In the genomic region with DNA sequence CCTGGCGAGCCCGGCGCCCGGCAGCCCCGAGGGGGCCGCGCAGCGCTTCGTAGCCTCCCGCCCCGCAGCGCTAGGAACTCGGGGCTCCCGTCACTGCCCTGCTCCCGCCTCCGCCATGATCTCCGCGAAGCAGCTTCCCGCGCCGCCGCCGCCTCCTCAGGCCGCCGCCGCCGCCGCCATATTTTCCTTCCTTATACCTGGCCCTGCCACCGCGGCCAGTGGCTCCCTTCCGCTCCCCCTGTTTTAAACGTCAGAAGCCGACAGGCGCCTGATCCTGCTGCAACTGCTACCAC, we compare ENCODE assay signal across 1 cellular context.
TF ChIP-seq lines count a peak whose summit lies in the region.

No MANE protein-coding gene starts in this region.

TF ChIP-seq in K562, 482 proteins besides CTCF, POLR2A, EP300 and RAD21 (continued from another document and continues in another):
- TF ChIP-seq AFF4 (CRISPR knock-in tag; IDR thresholded peaks at IDR 0.05) (0 out of 2 replicates have a peak, but pooled peaks have one; percentile 14), FOSL1 (tag; conservative IDR thresholded peaks at IDR 0.05) (no peak), ESRRB (CRISPR knock-in tag; IDR thresholded peaks at IDR 0.05; ENCODE audit: borderline replicate concordance) (no peak), ZNF280A (IDR thresholded peaks at IDR 0.05; ENCODE audit: low read depth, partially characterized antibody) (no peak), TCF7L2 (IDR thresholded peaks at IDR 0.05; ENCODE audit: low read depth, low read length) (no peak), RBBP5 (IDR thresholded peaks at IDR 0.05; ENCODE audit: borderline replicate concordance, insufficient read depth, low read length, poor library complexity, severe bottlenecking) (peak; percentile 20), TCFL5 (CRISPR knock-in tag; conservative IDR thresholded peaks at IDR 0.05) (no peak), DPF2 (IDR thresholded peaks at IDR 0.05) (no peak), SMARCE1 (IDR thresholded peaks at IDR 0.05) (0 out of 2 replicates have a peak, but pooled peaks have one; percentile 11), ZNF24 (IDR thresholded peaks at IDR 0.05) (no peak), ZC3H4 (CRISPR knock-in tag; IDR thresholded peaks at IDR 0.05; ENCODE audit: borderline replicate concordance) (no peak), STAT6 (CRISPR knock-in tag; IDR thresholded peaks at IDR 0.05) (no peak), TBL1XR1 (IDR thresholded peaks at IDR 0.05; ENCODE audit: low read length in 2 of 2) (no peak), ZNF79 (CRISPR knock-in tag; IDR thresholded peaks at IDR 0.05; ENCODE audit: low read depth) (no peak), SRSF3 (IDR thresholded peaks at IDR 0.05; ENCODE audit: insufficient read depth, low read length) (no peak), MYBL2 (IDR thresholded peaks at IDR 0.05; ENCODE audit: low read depth) (no peak), MYBL2 (CRISPR knock-in tag; IDR thresholded peaks at IDR 0.05; ENCODE audit: borderline replicate concordance) (no peak), CHD1 (IDR thresholded peaks at IDR 0.05; ENCODE audit: low read length) (peak; percentile 23), CHD2 (IDR thresholded peaks at IDR 0.05; ENCODE audit: low read depth, low read length) (no peak), ASH1L (IDR thresholded peaks at IDR 0.05; ENCODE audit: borderline replicate concordance, low read depth, partially characterized antibody) (no peak), CBX3 (IDR thresholded peaks at IDR 0.05; ENCODE audit: borderline replicate concordance in 1 of 2, low read length in 2 of 2) (no peak)
- TF ChIP-seq, protein P1, sequence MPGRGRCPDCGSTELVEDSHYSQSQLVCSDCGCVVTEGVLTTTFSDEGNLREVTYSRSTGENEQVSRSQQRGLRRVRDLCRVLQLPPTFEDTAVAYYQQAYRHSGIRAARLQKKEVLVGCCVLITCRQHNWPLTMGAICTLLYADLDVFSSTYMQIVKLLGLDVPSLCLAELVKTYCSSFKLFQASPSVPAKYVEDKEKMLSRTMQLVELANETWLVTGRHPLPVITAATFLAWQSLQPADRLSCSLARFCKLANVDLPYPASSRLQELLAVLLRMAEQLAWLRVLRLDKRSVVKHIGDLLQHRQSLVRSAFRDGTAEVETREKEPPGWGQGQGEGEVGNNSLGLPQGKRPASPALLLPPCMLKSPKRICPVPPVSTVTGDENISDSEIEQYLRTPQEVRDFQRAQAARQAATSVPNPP (IDR thresholded peaks at IDR 0.05; ENCODE audit: borderline replicate concordance, insufficient read depth, insufficient read length) = no peak
- TF ChIP-seq, protein P2, sequence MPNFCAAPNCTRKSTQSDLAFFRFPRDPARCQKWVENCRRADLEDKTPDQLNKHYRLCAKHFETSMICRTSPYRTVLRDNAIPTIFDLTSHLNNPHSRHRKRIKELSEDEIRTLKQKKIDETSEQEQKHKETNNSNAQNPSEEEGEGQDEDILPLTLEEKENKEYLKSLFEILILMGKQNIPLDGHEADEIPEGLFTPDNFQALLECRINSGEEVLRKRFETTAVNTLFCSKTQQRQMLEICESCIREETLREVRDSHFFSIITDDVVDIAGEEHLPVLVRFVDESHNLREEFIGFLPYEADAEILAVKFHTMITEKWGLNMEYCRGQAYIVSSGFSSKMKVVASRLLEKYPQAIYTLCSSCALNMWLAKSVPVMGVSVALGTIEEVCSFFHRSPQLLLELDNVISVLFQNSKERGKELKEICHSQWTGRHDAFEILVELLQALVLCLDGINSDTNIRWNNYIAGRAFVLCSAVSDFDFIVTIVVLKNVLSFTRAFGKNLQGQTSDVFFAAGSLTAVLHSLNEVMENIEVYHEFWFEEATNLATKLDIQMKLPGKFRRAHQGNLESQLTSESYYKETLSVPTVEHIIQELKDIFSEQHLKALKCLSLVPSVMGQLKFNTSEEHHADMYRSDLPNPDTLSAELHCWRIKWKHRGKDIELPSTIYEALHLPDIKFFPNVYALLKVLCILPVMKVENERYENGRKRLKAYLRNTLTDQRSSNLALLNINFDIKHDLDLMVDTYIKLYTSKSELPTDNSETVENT (CRISPR knock-in tag; IDR thresholded peaks at IDR 0.05) = no peak
- TF ChIP-seq, protein P3, sequence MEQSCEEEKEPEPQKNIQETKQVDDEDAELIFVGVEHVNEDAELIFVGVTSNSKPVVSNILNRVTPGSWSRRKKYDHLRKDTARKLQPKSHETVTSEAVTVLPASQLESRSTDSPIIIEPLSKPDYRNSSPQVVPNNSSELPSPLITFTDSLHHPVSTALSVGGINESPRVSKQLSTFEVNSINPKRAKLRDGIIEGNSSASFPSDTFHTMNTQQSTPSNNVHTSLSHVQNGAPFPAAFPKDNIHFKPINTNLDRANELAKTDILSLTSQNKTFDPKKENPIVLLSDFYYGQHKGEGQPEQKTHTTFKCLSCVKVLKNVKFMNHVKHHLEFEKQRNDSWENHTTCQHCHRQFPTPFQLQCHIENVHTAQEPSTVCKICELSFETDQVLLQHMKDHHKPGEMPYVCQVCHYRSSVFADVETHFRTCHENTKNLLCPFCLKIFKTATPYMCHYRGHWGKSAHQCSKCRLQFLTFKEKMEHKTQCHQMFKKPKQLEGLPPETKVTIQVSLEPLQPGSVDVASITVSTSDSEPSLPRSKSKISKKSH (CRISPR knock-in tag; IDR thresholded peaks at IDR 0.05) = no peak
- TF ChIP-seq, protein P4, sequence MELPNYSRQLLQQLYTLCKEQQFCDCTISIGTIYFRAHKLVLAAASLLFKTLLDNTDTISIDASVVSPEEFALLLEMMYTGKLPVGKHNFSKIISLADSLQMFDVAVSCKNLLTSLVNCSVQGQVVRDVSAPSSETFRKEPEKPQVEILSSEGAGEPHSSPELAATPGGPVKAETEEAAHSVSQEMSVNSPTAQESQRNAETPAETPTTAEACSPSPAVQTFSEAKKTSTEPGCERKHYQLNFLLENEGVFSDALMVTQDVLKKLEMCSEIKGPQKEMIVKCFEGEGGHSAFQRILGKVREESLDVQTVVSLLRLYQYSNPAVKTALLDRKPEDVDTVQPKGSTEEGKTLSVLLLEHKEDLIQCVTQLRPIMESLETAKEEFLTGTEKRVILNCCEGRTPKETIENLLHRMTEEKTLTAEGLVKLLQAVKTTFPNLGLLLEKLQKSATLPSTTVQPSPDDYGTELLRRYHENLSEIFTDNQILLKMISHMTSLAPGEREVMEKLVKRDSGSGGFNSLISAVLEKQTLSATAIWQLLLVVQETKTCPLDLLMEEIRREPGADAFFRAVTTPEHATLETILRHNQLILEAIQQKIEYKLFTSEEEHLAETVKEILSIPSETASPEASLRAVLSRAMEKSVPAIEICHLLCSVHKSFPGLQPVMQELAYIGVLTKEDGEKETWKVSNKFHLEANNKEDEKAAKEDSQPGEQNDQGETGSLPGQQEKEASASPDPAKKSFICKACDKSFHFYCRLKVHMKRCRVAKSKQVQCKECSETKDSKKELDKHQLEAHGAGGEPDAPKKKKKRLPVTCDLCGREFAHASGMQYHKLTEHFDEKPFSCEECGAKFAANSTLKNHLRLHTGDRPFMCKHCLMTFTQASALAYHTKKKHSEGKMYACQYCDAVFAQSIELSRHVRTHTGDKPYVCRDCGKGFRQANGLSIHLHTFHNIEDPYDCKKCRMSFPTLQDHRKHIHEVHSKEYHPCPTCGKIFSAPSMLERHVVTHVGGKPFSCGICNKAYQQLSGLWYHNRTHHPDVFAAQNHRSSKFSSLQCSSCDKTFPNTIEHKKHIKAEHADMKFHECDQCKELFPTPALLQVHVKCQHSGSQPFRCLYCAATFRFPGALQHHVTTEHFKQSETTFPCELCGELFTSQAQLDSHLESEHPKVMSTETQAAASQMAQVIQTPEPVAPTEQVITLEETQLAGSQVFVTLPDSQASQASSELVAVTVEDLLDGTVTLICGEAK (IDR thresholded peaks at IDR 0.05) = no peak
- TF ChIP-seq, protein P4 (CRISPR knock-in tag; IDR thresholded peaks at IDR 0.05) = no peak
- TF ChIP-seq, protein P5, sequence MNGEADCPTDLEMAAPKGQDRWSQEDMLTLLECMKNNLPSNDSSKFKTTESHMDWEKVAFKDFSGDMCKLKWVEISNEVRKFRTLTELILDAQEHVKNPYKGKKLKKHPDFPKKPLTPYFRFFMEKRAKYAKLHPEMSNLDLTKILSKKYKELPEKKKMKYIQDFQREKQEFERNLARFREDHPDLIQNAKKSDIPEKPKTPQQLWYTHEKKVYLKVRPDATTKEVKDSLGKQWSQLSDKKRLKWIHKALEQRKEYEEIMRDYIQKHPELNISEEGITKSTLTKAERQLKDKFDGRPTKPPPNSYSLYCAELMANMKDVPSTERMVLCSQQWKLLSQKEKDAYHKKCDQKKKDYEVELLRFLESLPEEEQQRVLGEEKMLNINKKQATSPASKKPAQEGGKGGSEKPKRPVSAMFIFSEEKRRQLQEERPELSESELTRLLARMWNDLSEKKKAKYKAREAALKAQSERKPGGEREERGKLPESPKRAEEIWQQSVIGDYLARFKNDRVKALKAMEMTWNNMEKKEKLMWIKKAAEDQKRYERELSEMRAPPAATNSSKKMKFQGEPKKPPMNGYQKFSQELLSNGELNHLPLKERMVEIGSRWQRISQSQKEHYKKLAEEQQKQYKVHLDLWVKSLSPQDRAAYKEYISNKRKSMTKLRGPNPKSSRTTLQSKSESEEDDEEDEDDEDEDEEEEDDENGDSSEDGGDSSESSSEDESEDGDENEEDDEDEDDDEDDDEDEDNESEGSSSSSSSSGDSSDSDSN (IDR thresholded peaks at IDR 0.05; ENCODE audit: borderline replicate concordance in 1 of 2, low read depth in 2 of 2, low read length in 2 of 2) = 0 out of 4 replicates have a peak, but pooled peaks of 1 of the 2 experiments have one; percentile 7
